ENCODE assay signal across 27 cellular contexts in the genomic region with DNA sequence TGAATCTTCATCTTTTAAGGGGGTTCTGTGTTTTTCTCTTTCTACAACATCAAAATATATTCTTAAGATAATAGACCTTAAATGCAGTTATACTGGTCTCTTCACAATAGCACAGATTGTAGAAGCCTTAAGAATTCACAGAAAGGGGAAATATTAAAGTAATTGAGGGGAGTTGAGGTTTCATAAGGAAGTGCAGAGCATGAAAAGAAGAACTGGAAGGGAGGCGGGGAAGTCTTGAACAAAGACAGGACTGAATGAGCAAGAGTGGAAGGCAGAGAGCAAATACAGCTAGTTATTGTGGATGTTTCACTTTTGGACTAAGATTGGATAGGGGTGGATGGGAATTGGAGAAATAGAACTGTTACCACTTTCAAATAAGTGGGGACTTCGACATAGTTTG.
A peak's percentile ranks its signal among the peaks of the same experiment; 100 is the strongest.
DNase-seq lines count a peak whose midpoint lies in the region; ATAC-seq, FAIRE-seq and TF ChIP-seq lines count a peak whose summit lies in the region.
"Had no signal": no experiment of that assay in that cellular context is flagged by ENCODE, and none has a peak within 500 bp of the region (broad histone marks: within the 10 kb centered on the region; RNA-seq: fewer than 3 reads in every experiment).

No MANE protein-coding gene starts in this region.

- H3K36me3 ChIP-seq in K562 (ENCODE audit: control insufficient read depth, insufficient read depth, low read length) (no peaks in the 10 kb centered on the region; the same call in 2 of the 3 replicates), upper lobe of right lung (no peaks in the 10 kb centered on the region)
- H3K36me3 ChIP-seq: cardiac muscle cell, heart left ventricle, Peyer's patch, prostate gland had no signal

- in situ Hi-C loops in K562 (cut with MboI) = no loop called here

- H3K9ac ChIP-seq in K562 (ENCODE audit: insufficient read depth in 1 of 2, low read depth in 2 of 2, low read length in 2 of 2) = no peak overlapping the region

- POLR2A ChIA-PET in K562 (lab: Yijun Ruan, JAX) = interaction anchor here (0.7 kb wide), 1 partner anchor 87 kb away, joined by 3 read pairs; no protein-coding TSS in a partner anchor

- no peak overlapping the region for H3K27ac Mint-ChIP-seq in T-helper 17 cell
- H3K27ac Mint-ChIP-seq: activated CD8-positive, alpha-beta T cell treated with anti-CD3 and anti-CD28 coated beads, Interleukin-2, amount 10 ng/mL, durations not matched to agents 7 days and 5 days; B cell had no signal

- TF ChIP-seq CTCF in K562 (IDR thresholded peaks at IDR 0.05 in 2 of 3, conservative IDR thresholded peaks at IDR 0.05 in 1 of 3; ENCODE audit: insufficient read depth in 2 of 3, low read depth in 1 of 3, low read length in 3 of 3) (no peak), upper lobe of right lung (IDR thresholded peaks at IDR 0.05) (no peak)

- CTCF ChIA-PET in K562 (lab: Yijun Ruan, JAX; ENCODE audit: low intra/inter-chr PET ratio) = no interaction called here

- H3K4me1 Mint-ChIP-seq in T-helper 17 cell = no peaks in the 10 kb centered on the region

- intact Hi-C loops in Right ventricle myocardium inferior (cut with DNase I) (no loop called here), cardiac septum (cut with DNase I) (no loop called here), K562 (cut with micrococcal nuclease) (no loop called here), upper lobe of right lung (cut with DNase I) (no loop called here)

- no peaks in the 10 kb centered on the region for H3K36me3 Mint-ChIP-seq in T-helper 17 cell (ENCODE audit: low read depth)

- no peak overlapping the region for H3K4me2 ChIP-seq in K562 (ENCODE audit: insufficient read depth, low read length)

- H3K79me2 ChIP-seq in K562 (ENCODE audit: control insufficient read depth, insufficient read depth, low read length) = no peaks in the 10 kb centered on the region; the same call in 2 of the 3 replicates

- H3K27me3 ChIP-seq in K562 (ENCODE audit: control insufficient read depth in 2 of 2, insufficient read depth in 2 of 2, low read length in 2 of 2) = no peaks in the 10 kb centered on the region
- H3K27me3 ChIP-seq in upper lobe of right lung = no peaks in the 10 kb centered on the region
- H3K27me3 ChIP-seq: heart left ventricle had no signal

- TF ChIP-seq EP300 in K562 (IDR thresholded peaks at IDR 0.05; ENCODE audit: low read length) = no peak

- H2AFZ ChIP-seq in K562 (ENCODE audit: low read depth, low read length) = peak overlapping the region; percentile 22; the same call in 1 of the 2 replicates

- no peak for TF ChIP-seq RAD21 in K562 (CRISPR knock-in tag; conservative IDR thresholded peaks at IDR 0.05 in 1 of 2, IDR thresholded peaks at IDR 0.05 in 1 of 2)

- WGBS in K562 (ENCODE audit: insufficient coverage, low coverage, missing lambda C conversion rate) = 35% methylated on average over 2 of the region's 2 CpGs

- H3K4me3 ChIP-seq in K562 (no peak overlapping the region), upper lobe of right lung (no peak overlapping the region)
- H3K4me3 ChIP-seq: cardiac muscle cell, heart left ventricle, Peyer's patch, prostate gland had no signal

- no peak for TF ChIP-seq POLR2A in K562 (conservative IDR thresholded peaks at IDR 0.05)

- no peaks in the 10 kb centered on the region for H3K9me1 ChIP-seq in K562 (ENCODE audit: control insufficient read depth, insufficient read depth, low read length)

- peak; percentile 34 for ATAC-seq in Right ventricle myocardium inferior
- ATAC-seq in K562 = peak; percentile 40; the same call in 2 of the 3 replicates
- ATAC-seq in upper lobe of right lung = peak; percentile 72
- no peak for ATAC-seq in T-helper 17 cell
- no peak for ATAC-seq in HG02840 (IDR thresholded peaks at IDR 0.05; ENCODE audit: low FRiP score, unreplicated experiment)
- ATAC-seq: activated CD8-positive, alpha-beta T cell treated with anti-CD3 and anti-CD28 coated beads, Interleukin-2, amount 10 ng/mL, durations not matched to agents 7 days and 5 days; heart left ventricle had no signal

- no peak overlapping the region for H3K4me3 Mint-ChIP-seq in T-helper 17 cell
- H3K4me3 Mint-ChIP-seq: activated CD8-positive, alpha-beta T cell treated with anti-CD3 and anti-CD28 coated beads, Interleukin-2, amount 10 ng/mL, durations not matched to agents 7 days and 5 days; B cell had no signal

- no TSS peak for BruUV-seq in K562 (replicated peaks; lab: Mats Ljungman, UMichigan)

- no peak for FAIRE-seq in K562 (lab: Jason Lieb, UNC)
- FAIRE-seq: endothelial cell of umbilical vein, GM19239 had no signal

- peak overlapping the region; percentile 25; the same call in 1 of the 3 replicates for H3K27ac ChIP-seq in K562 (ENCODE audit: extremely low read depth, low read depth, low read length)
- H3K27ac ChIP-seq in upper lobe of right lung = no peak overlapping the region
- H3K27ac ChIP-seq: cardiac muscle cell, Peyer's patch, prostate gland had no signal

- no peak for DNase-seq in Right ventricle myocardium inferior (ENCODE audit: missing footprints)
- no peak for DNase-seq in cardiac septum (ENCODE audit: low spot score)
- peak; percentile 77 for DNase-seq in NOMO-1 treated with dmso at 0.1 percent for 144 hours (lab: John Stamatoyannopoulos, UW; ENCODE audit: unreplicated experiment)
- no peak for DNase-seq in K562 (ENCODE audit: extremely low read depth in 1 of 4, low spot score in 3 of 4)
- DNase-seq in upper lobe of right lung = no peak
- no peak for DNase-seq in T-helper 17 cell
- DNase-seq in hepatic stellate cell (ENCODE audit: low spot score) = no peak
- DNase-seq: 8988T; activated CD8-positive, alpha-beta T cell treated with anti-CD3 and anti-CD28 coated beads, Interleukin-2, amount 10 ng/mL, durations not matched to agents 7 days and 5 days; activated naive CD4-positive, alpha-beta T cell treated with Interleukin-2 at 50 U/mL for 16 hours; activated T-cell treated with anti-CD3 and anti-CD28 coated beads, Interleukin-2, amount 50 U/mL, for 1 hour; amniotic stem cell; Caco-2; dermis blood vessel endothelial cell; DND-41; heart left ventricle; Karpas-422; NCI-H1105 treated with DMSO at 0.1 percent for 48 hours; NCI-H2081 treated with DMSO at 0.1 percent for 48 hours; Peyer's patch; T-helper 9 cell had no signal

- no peaks in the 10 kb centered on the region; a peak in 2 of 5 replicates for H3K4me1 ChIP-seq in K562 (replicated peaks in 1 of 2; ENCODE audit: control insufficient read depth in 2 of 2, insufficient read depth in 2 of 2, low read length in 2 of 2)
- peaks cover 6% of the 10 kb centered on the region for H3K4me1 ChIP-seq in upper lobe of right lung
- H3K4me1 ChIP-seq: Caco-2, Peyer's patch, prostate gland had no signal

- H3K27me3 Mint-ChIP-seq in T-helper 17 cell = peaks cover 42% of the 10 kb centered on the region

- H4K20me1 ChIP-seq in K562 (replicated peaks; ENCODE audit: control insufficient read depth, insufficient read depth, low read length) = no peaks in the 10 kb centered on the region

- H3K9me3 ChIP-seq in K562 (replicated peaks; ENCODE audit: control insufficient read depth, insufficient read depth, low read depth, low read length) (no peaks in the 10 kb centered on the region), upper lobe of right lung (no peaks in the 10 kb centered on the region), T-helper 17 cell (ENCODE audit: control insufficient read depth, low read length, poor library complexity, severe bottlenecking) (no peaks in the 10 kb centered on the region)
- H3K9me3 ChIP-seq: Caco-2, heart left ventricle, Peyer's patch, prostate gland had no signal

TF ChIP-seq in K562, 482 proteins besides CTCF, POLR2A, EP300 and RAD21:
- TF ChIP-seq MXD1 (CRISPR knock-in tag; IDR thresholded peaks at IDR 0.05; ENCODE audit: borderline replicate concordance, poor library complexity, severe bottlenecking) (no peak), ZNF41 (CRISPR knock-in tag; conservative IDR thresholded peaks at IDR 0.05) (no peak), CBFA2T3 (IDR thresholded peaks at IDR 0.05) (no peak), MAZ (CRISPR knock-in tag; conservative IDR thresholded peaks at IDR 0.05 in 1 of 2, IDR thresholded peaks at IDR 0.05 in 1 of 2) (no peak), ZNF263 (CRISPR knock-in tag; IDR thresholded peaks at IDR 0.05; ENCODE audit: borderline replicate concordance) (no peak), NONO (IDR thresholded peaks at IDR 0.05; ENCODE audit: low read depth in 2 of 2, low read length in 1 of 2) (no peak), PURB (CRISPR knock-in tag; IDR thresholded peaks at IDR 0.05; ENCODE audit: low read depth) (no peak), ZSCAN32 (CRISPR knock-in tag; IDR thresholded peaks at IDR 0.05) (no peak), SETDB1 (IDR thresholded peaks at IDR 0.05; ENCODE audit: low read length) (no peak), MTA2 (IDR thresholded peaks at IDR 0.05; ENCODE audit: low read depth) (no peak)
- TF ChIP-seq, protein P1, sequence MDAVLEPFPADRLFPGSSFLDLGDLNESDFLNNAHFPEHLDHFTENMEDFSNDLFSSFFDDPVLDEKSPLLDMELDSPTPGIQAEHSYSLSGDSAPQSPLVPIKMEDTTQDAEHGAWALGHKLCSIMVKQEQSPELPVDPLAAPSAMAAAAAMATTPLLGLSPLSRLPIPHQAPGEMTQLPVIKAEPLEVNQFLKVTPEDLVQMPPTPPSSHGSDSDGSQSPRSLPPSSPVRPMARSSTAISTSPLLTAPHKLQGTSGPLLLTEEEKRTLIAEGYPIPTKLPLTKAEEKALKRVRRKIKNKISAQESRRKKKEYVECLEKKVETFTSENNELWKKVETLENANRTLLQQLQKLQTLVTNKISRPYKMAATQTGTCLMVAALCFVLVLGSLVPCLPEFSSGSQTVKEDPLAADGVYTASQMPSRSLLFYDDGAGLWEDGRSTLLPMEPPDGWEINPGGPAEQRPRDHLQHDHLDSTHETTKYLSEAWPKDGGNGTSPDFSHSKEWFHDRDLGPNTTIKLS (IDR thresholded peaks at IDR 0.05; ENCODE audit: borderline replicate concordance, low read depth) = no peak
- TF ChIP-seq, protein P2, sequence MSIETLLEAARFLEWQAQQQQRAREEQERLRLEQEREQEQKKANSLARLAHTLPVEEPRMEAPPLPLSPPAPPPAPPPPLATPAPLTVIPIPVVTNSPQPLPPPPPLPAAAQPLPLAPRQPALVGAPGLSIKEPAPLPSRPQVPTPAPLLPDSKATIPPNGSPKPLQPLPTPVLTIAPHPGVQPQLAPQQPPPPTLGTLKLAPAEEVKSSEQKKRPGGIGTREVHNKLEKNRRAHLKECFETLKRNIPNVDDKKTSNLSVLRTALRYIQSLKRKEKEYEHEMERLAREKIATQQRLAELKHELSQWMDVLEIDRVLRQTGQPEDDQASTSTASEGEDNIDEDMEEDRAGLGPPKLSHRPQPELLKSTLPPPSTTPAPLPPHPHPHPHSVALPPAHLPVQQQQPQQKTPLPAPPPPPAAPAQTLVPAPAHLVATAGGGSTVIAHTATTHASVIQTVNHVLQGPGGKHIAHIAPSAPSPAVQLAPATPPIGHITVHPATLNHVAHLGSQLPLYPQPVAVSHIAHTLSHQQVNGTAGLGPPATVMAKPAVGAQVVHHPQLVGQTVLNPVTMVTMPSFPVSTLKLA (conservative IDR thresholded peaks at IDR 0.05) = no peak

Comparison
In these comparisons a context has a peak if more than half of its experiments do, and no peak if none do; other contexts are left out.
1. ATAC-seq: peak in Right ventricle myocardium inferior (single experiment), K562 (single experiment) and upper lobe of right lung (single experiment); none in T-helper 17 cell (single experiment) and HG02840 (single experiment).